29 cellular contexts compared by ENCODE assay signal in genomic region chr2:63399171-63399570, GRCh38.
DNase-seq lines count a peak whose midpoint lies in the region; ATAC-seq and TF ChIP-seq lines count a peak whose summit lies in the region.
"Had no signal": no experiment of that assay in that cellular context is flagged by ENCODE, and none has a peak within 500 bp of the region (broad histone marks: within the 10 kb centered on the region; RNA-seq: fewer than 3 reads in every experiment).

No MANE protein-coding gene starts in this region.

- no peak for ATAC-seq in HG03108 (IDR thresholded peaks at IDR 0.05; ENCODE audit: unreplicated experiment)
- ATAC-seq: effector memory CD8-positive, alpha-beta T cell; esophagus mucosa; foreskin keratinocyte; HCT116; naive thymus-derived CD8-positive, alpha-beta T cell; Right ventricle myocardium inferior; upper lobe of right lung had no signal

- H3K4me1 ChIP-seq in endodermal cell (ENCODE audit: control insufficient read depth, insufficient read depth, low read length) = peaks cover 8% of the 10 kb centered on the region
- H3K4me1 ChIP-seq: foreskin keratinocyte, left ventricle myocardium inferior, upper lobe of right lung had no signal

- H3K27ac ChIP-seq in endodermal cell (ENCODE audit: low read depth, low read length) = no peak overlapping the region
- H3K27ac ChIP-seq: coronary artery, foreskin keratinocyte, hepatocyte, left ventricle myocardium inferior, upper lobe of right lung had no signal

- H3K4me1 Mint-ChIP-seq in endodermal cell (peaks cover 19% of the 10 kb centered on the region), type B pancreatic cell (ENCODE audit: unreplicated experiment) (no peaks in the 10 kb centered on the region)
- H3K4me1 Mint-ChIP-seq: B cell; IgD-negative memory B cell; naive thymus-derived CD8-positive, alpha-beta T cell had no signal

- peak overlapping the region; percentile 11 for H3K4me3 Mint-ChIP-seq in endodermal cell
- no peak overlapping the region for H3K4me3 Mint-ChIP-seq in type B pancreatic cell
- H3K4me3 Mint-ChIP-seq: activated T-helper 1 cell treated with anti-CD3 and anti-CD28 coated beads, Interleukin-12 subunit alpha, Interleukin-12 subunit beta, Interleukin-2, Interleukin-4 antibody, amounts not matched to agents 30 ng/mL and 10 ng/mL and 1 ng/mL, durations not matched to agents 14 hours and 24 hours and 36 hours; B cell; effector memory CD8-positive, alpha-beta T cell; IgD-negative memory B cell; naive thymus-derived CD8-positive, alpha-beta T cell had no signal

- H3K27me3 Mint-ChIP-seq in endodermal cell (ENCODE audit: insufficient read depth) (no peaks in the 10 kb centered on the region), type B pancreatic cell (no peaks in the 10 kb centered on the region)
- H3K27me3 Mint-ChIP-seq: B cell; effector memory CD8-positive, alpha-beta T cell; IgD-negative memory B cell; naive thymus-derived CD8-positive, alpha-beta T cell had no signal

- peak overlapping the region; percentile 65 for H3K27ac Mint-ChIP-seq in endodermal cell
- H3K27ac Mint-ChIP-seq in type B pancreatic cell = no peak overlapping the region
- H3K27ac Mint-ChIP-seq: activated T-helper 1 cell treated with anti-CD3 and anti-CD28 coated beads, Interleukin-12 subunit alpha, Interleukin-12 subunit beta, Interleukin-2, Interleukin-4 antibody, amounts not matched to agents 30 ng/mL and 10 ng/mL and 1 ng/mL, durations not matched to agents 14 hours and 24 hours and 36 hours; B cell; effector memory CD8-positive, alpha-beta T cell; naive thymus-derived CD8-positive, alpha-beta T cell had no signal

- H3K9ac ChIP-seq in endodermal cell (ENCODE audit: extremely low read depth, low read length, poor library complexity, severe bottlenecking) = no peak overlapping the region

- H3K9me3 ChIP-seq in endodermal cell (ENCODE audit: control insufficient read depth, low read length) = peaks cover 22% of the 10 kb centered on the region
- H3K9me3 ChIP-seq: upper lobe of right lung had no signal

- no peak overlapping the region for H3K4me3 ChIP-seq in endodermal cell (ENCODE audit: low read length)
- H3K4me3 ChIP-seq: coronary artery, hepatocyte, left ventricle myocardium inferior, upper lobe of right lung had no signal

- DNase-seq in NCI-H1092 treated with DMSO at 0.1 percent for 48 hours (lab: John Stamatoyannopoulos, UW) = peak; percentile 21
- no peak for DNase-seq in NCI-H1092 (lab: John Stamatoyannopoulos, UW)
- peak in 2 of 3 experiments; percentile 56 to 90 for DNase-seq in NCI-H1417 (lab: John Stamatoyannopoulos, UW)
- peak; percentile 40 for DNase-seq in NCI-H526 treated with DMSO at 0.1 percent for 48 hours (lab: John Stamatoyannopoulos, UW)
- peak; percentile 46 for DNase-seq in endodermal cell
- DNase-seq in type B pancreatic cell (ENCODE audit: extremely low spot score, unreplicated experiment) = no peak
- DNase-seq in DMS79 (lab: John Stamatoyannopoulos, UW) = no peak
- DNase-seq: activated naive CD4-positive, alpha-beta T cell treated with anti-CD3 and anti-CD28 coated beads, Interleukin-2, amount 50 U/mL, for 16 hours; amygdala; effector memory CD8-positive, alpha-beta T cell; foreskin keratinocyte; left ventricle myocardium inferior; midbrain; naive thymus-derived CD8-positive, alpha-beta T cell; NCI-H187; NCI-H524 treated with DMSO at 0.1 percent for 48 hours; small intestine; stimulated activated CD4-positive, alpha-beta T cell treated with anti-CD3 and anti-CD28 coated beads, Interleukin-2, amount 100 ng/mL, for 24 hours; T-helper 9 cell; upper lobe of right lung had no signal

- peaks cover 22% of the 10 kb centered on the region for H3K9me3 Mint-ChIP-seq in endodermal cell
- no peaks in the 10 kb centered on the region for H3K9me3 Mint-ChIP-seq in type B pancreatic cell
- H3K9me3 Mint-ChIP-seq: activated T-helper 1 cell treated with anti-CD3 and anti-CD28 coated beads, Interleukin-12 subunit alpha, Interleukin-12 subunit beta, Interleukin-2, Interleukin-4 antibody, amounts not matched to agents 30 ng/mL and 10 ng/mL and 1 ng/mL, durations not matched to agents 14 hours and 24 hours and 36 hours had no signal

- H3K36me3 ChIP-seq in endodermal cell (ENCODE audit: control insufficient read depth, insufficient read depth, low read length) = no peaks in the 10 kb centered on the region
- H3K36me3 ChIP-seq: upper lobe of right lung had no signal

- H3K36me3 Mint-ChIP-seq in endodermal cell (ENCODE audit: low read depth) (peaks cover 23% of the 10 kb centered on the region), type B pancreatic cell (peaks cover 3% of the 10 kb centered on the region)

- no peak for TF ChIP-seq CTCF in endodermal cell (conservative IDR thresholded peaks at IDR 0.05)
- TF ChIP-seq CTCF in type B pancreatic cell (conservative IDR thresholded peaks at IDR 0.05) = no peak

- H3K27me3 ChIP-seq in endodermal cell (ENCODE audit: control insufficient read depth, insufficient read depth, low read length, poor library complexity, severe bottlenecking) = no peaks in the 10 kb centered on the region
- H3K27me3 ChIP-seq: foreskin keratinocyte, hepatocyte, upper lobe of right lung had no signal

Comparison
In these comparisons a context has a peak if more than half of its experiments do, and no peak if none do; other contexts are left out.
1. DNase-seq: peak in NCI-H1092 treated with DMSO at 0.1 percent for 48 hours (single experiment), NCI-H1417 (2 of 3), NCI-H526 treated with DMSO at 0.1 percent for 48 hours (single experiment) and endodermal cell (single experiment); none in NCI-H1092 (single experiment), type B pancreatic cell (single experiment) and DMS79 (single experiment).